ENCODE assay signal across 15 cellular contexts in genomic region chr1:8281843-8282509, GRCh38. TPM values are rescaled to one million over a fixed set of nuclear protein-coding genes. Genes with fewer than 3 reads are reported as not detected.
DNase-seq lines count a peak whose midpoint lies in the region; ATAC-seq and TF ChIP-seq lines count a peak whose summit lies in the region.
"Had no signal": no experiment of that assay in that cellular context is flagged by ENCODE, and none has a peak within 500 bp of the region (broad histone marks: within the 10 kb centered on the region; RNA-seq: fewer than 3 reads in every experiment).

No MANE protein-coding gene starts in this region.

- no peak overlapping the region for H4K8ac ChIP-seq in IMR-90 (ENCODE audit: low read depth in 2 of 2, low read length in 2 of 2)

- no peak overlapping the region for H2AK9ac ChIP-seq in IMR-90 (replicated peaks; ENCODE audit: low read depth, low read length, poor library complexity)

- H3K4me3 ChIP-seq in IMR-90 (ENCODE audit: insufficient read depth, low read depth, low read length): no peak overlapping the region
- H3K4me3 ChIP-seq in left lung: no peak overlapping the region

- no peak overlapping the region for H3K27ac Mint-ChIP-seq in activated T-helper 17 cell treated with anti-CD3 and anti-CD28 coated beads, Interleukin-2, amount 50 U/mL, for 72 hours
- peak overlapping the region; percentile 81 for H3K27ac Mint-ChIP-seq in stimulated activated effector memory CD8-positive, alpha-beta T cell treated with anti-CD3 and anti-CD28 coated beads, Interleukin-12 subunit alpha, Interleukin-12 subunit beta, amount 100 ng/mL, for 72 hours
- H3K27ac Mint-ChIP-seq: activated CD8-positive, alpha-beta T cell treated with anti-CD3 and anti-CD28 coated beads for 36 hours had no signal

- WGBS in IMR-90 (ENCODE audit: extremely low coverage in 2 of 2, insufficient read length in 1 of 2), 2 experiments: 46% methylated on average over 7 of the region's 14 CpGs; no CpG with 5 or more reads in 1 of the 2 experiments

- peaks cover under 1% of the 10 kb centered on the region for H3K9me1 ChIP-seq in IMR-90 (ENCODE audit: insufficient read depth, low read length)

- peaks cover 4% of the 10 kb centered on the region; the same call in 1 of the 2 replicates for H3K4me1 ChIP-seq in IMR-90 (ENCODE audit: control insufficient read depth, insufficient read depth, low read length)
- peaks cover 0 to 15% of the 10 kb centered on the region in 2 donors for H3K4me1 ChIP-seq in left lung

- H3K4me3 Mint-ChIP-seq in activated T-helper 17 cell treated with anti-CD3 and anti-CD28 coated beads, Interleukin-2, amount 50 U/mL, for 72 hours: peak overlapping the region; percentile 57
- H3K4me3 Mint-ChIP-seq in stimulated activated effector memory CD8-positive, alpha-beta T cell treated with anti-CD3 and anti-CD28 coated beads, Interleukin-12 subunit alpha, Interleukin-12 subunit beta, amount 100 ng/mL, for 72 hours: peak overlapping the region; percentile 61
- H3K4me3 Mint-ChIP-seq: activated CD8-positive, alpha-beta T cell treated with anti-CD3 and anti-CD28 coated beads for 36 hours; brain had no signal

- H3K27me3 Mint-ChIP-seq in activated T-helper 17 cell treated with anti-CD3 and anti-CD28 coated beads, Interleukin-2, amount 50 U/mL, for 72 hours: peaks cover 28% of the 10 kb centered on the region

- H2BK5ac ChIP-seq in IMR-90 (ENCODE audit: low read depth, low read length, poor library complexity, severe bottlenecking): no peak overlapping the region

- no peaks in the 10 kb centered on the region for H3K36me3 Mint-ChIP-seq in activated T-helper 17 cell treated with anti-CD3 and anti-CD28 coated beads, Interleukin-2, amount 50 U/mL, for 72 hours (ENCODE audit: low read depth)
- no peaks in the 10 kb centered on the region for H3K36me3 Mint-ChIP-seq in stimulated activated effector memory CD8-positive, alpha-beta T cell treated with anti-CD3 and anti-CD28 coated beads, Interleukin-12 subunit alpha, Interleukin-12 subunit beta, amount 100 ng/mL, for 72 hours
- H3K36me3 Mint-ChIP-seq: brain had no signal

- H3K18ac ChIP-seq in IMR-90 (ENCODE audit: low read depth, low read length): no peak overlapping the region

- ATAC-seq in IMR-90 (ENCODE audit: low read depth): no peak
- no peak for ATAC-seq in activated T-helper 17 cell treated with anti-CD3 and anti-CD28 coated beads, Interleukin-2, amount 50 U/mL, for 72 hours (replicated peaks)
- ATAC-seq in left lung: peak; percentile 67
- ATAC-seq in stimulated activated effector memory CD8-positive, alpha-beta T cell treated with anti-CD3 and anti-CD28 coated beads, Interleukin-12 subunit alpha, Interleukin-12 subunit beta, amount 100 ng/mL, for 72 hours: no peak
- no peak for ATAC-seq in GM19397 (IDR thresholded peaks at IDR 0.05; ENCODE audit: unreplicated experiment)
- ATAC-seq in SK-N-SH treated with all-trans-retinoic acid at 6 μM for 48 hours: no peak
- ATAC-seq: activated CD8-positive, alpha-beta T cell treated with anti-CD3 and anti-CD28 coated beads for 36 hours had no signal

- no peak overlapping the region for H3K23ac ChIP-seq in IMR-90 (ENCODE audit: low read depth, low read length)

- H3K9me3 ChIP-seq in IMR-90 (ENCODE audit: control insufficient read depth, insufficient read depth, low read length) (no peaks in the 10 kb centered on the region), left lung (no peaks in the 10 kb centered on the region)

- H4K5ac ChIP-seq in IMR-90 (ENCODE audit: low read depth, low read length): no peak overlapping the region

- CTCF ChIA-PET in IMR-90 (lab: Yijun Ruan, JAX): no interaction called here

- no peaks in the 10 kb centered on the region for H3K9me3 Mint-ChIP-seq in activated T-helper 17 cell treated with anti-CD3 and anti-CD28 coated beads, Interleukin-2, amount 50 U/mL, for 72 hours
- H3K9me3 Mint-ChIP-seq in stimulated activated effector memory CD8-positive, alpha-beta T cell treated with anti-CD3 and anti-CD28 coated beads, Interleukin-12 subunit alpha, Interleukin-12 subunit beta, amount 100 ng/mL, for 72 hours: no peaks in the 10 kb centered on the region
- H3K9me3 Mint-ChIP-seq: activated CD8-positive, alpha-beta T cell treated with anti-CD3 and anti-CD28 coated beads for 36 hours had no signal

- H3K27ac ChIP-seq in IMR-90 (ENCODE audit: insufficient read depth, low read length) (no peak overlapping the region), left lung (peak overlapping the region; percentile 4 to 60)
- H3K27ac ChIP-seq: C4-2B had no signal

- H2AK5ac ChIP-seq in IMR-90 (ENCODE audit: low read depth, low read length): 0 out of 2 replicates have a peak overlapping the region, but pooled peaks have one; percentile 16

- no TSS peak for BruUV-seq in IMR-90 (replicated peaks; lab: Mats Ljungman, UMichigan)

- no peaks in the 10 kb centered on the region for H3K79me1 ChIP-seq in IMR-90 (ENCODE audit: low read depth in 1 of 2, low read length in 2 of 2)

- peak overlapping the region; percentile 67 for H2AFZ ChIP-seq in IMR-90 (replicated peaks; ENCODE audit: low read length, poor library complexity)

- no peak overlapping the region for H3K9ac ChIP-seq in IMR-90 (ENCODE audit: low read depth, low read length)

- TF ChIP-seq CTCF in IMR-90 (conservative IDR thresholded peaks at IDR 0.05; ENCODE audit: low read depth, low read length): no peak
- TF ChIP-seq CTCF in left lung (IDR thresholded peaks at IDR 0.05): no peak

- peaks cover 7% of the 10 kb centered on the region for H3K4me1 Mint-ChIP-seq in activated T-helper 17 cell treated with anti-CD3 and anti-CD28 coated beads, Interleukin-2, amount 50 U/mL, for 72 hours
- H3K4me1 Mint-ChIP-seq in stimulated activated effector memory CD8-positive, alpha-beta T cell treated with anti-CD3 and anti-CD28 coated beads, Interleukin-12 subunit alpha, Interleukin-12 subunit beta, amount 100 ng/mL, for 72 hours: peaks cover 33% of the 10 kb centered on the region

- H3K27me3 ChIP-seq in IMR-90 (ENCODE audit: control insufficient read depth, insufficient read depth, low read length) (no peaks in the 10 kb centered on the region), left lung (no peaks in the 10 kb centered on the region)

- H3K56ac ChIP-seq in IMR-90 (ENCODE audit: extremely low read depth, insufficient read depth, low read length): no peak overlapping the region

- no peak overlapping the region for H3K4me2 ChIP-seq in IMR-90 (ENCODE audit: low read depth, low read length)

- H2BK120ac ChIP-seq in IMR-90 (ENCODE audit: low read depth, low read length): no peak overlapping the region

- H2BK15ac ChIP-seq in IMR-90 (ENCODE audit: low read depth, low read length): no peak overlapping the region

- no peaks in the 10 kb centered on the region for H4K20me1 ChIP-seq in IMR-90 (ENCODE audit: insufficient read depth, low read length)

- intact Hi-C loops in IMR-90 (cut with micrococcal nuclease): no loop called here
- intact Hi-C loops in left lung (cut with DNase I): no loop called here

- POLR2A ChIA-PET in IMR-90 (lab: Charles Lee; ENCODE audit: unreplicated experiment): no interaction called here

- in situ Hi-C loops in IMR-90 (cut with MboI; ENCODE audit: low sequenced_read_pairs): no loop called here

- dilution Hi-C loops in IMR-90 (cut with HindIII; ENCODE audit: low sequenced_read_pairs, unreplicated experiment): no loop called here

- no peak for TF ChIP-seq POLR2A in IMR-90 (IDR thresholded peaks at IDR 0.05; ENCODE audit: low read depth, low read length)

- no peak overlapping the region for H4K91ac ChIP-seq in IMR-90 (ENCODE audit: insufficient read depth, low read depth, low read length)

- no peak overlapping the region for H3K4ac ChIP-seq in IMR-90 (ENCODE audit: low read depth, low read length)

- TF ChIP-seq RAD21 in IMR-90 (IDR thresholded peaks at IDR 0.05; ENCODE audit: low read length): no peak

- peak; percentile 16 for DNase-seq in IMR-90
- peak in 1 of 2 donors; percentile 49 for DNase-seq in left lung
- no peak for DNase-seq in stimulated activated effector memory CD8-positive, alpha-beta T cell treated with anti-CD3 and anti-CD28 coated beads, Interleukin-12 subunit alpha, Interleukin-12 subunit beta, amount 100 ng/mL, for 72 hours (ENCODE audit: low spot score in 2 of 2)
- no peak for DNase-seq in SIG-M5 (lab: John Stamatoyannopoulos, UW)
- DNase-seq: activated CD8-positive, alpha-beta T cell treated with anti-CD3 and anti-CD28 coated beads for 36 hours; activated gamma-delta T cell; NCI-H524 treated with DMSO at 0.1 percent for 48 hours; RPMI8226; stimulated activated CD8-positive, alpha-beta memory T cell treated with anti-CD3 and anti-CD28 coated beads, Interleukin-4, amount 100 ng/mL, for 48 hours; T1000 had no signal

- no peak overlapping the region for H2BK20ac ChIP-seq in IMR-90 (ENCODE audit: low read depth, low read length)

- no peak overlapping the region for H3K14ac ChIP-seq in IMR-90 (replicated peaks; ENCODE audit: low read depth, low read length)

- H3K36me3 ChIP-seq in IMR-90 (ENCODE audit: control insufficient read depth, insufficient read depth, low read length) (no peaks in the 10 kb centered on the region), left lung (no peaks in the 10 kb centered on the region)

TF ChIP-seq in IMR-90, 13 proteins besides CTCF, POLR2A, EP300 and RAD21 (continues in another document):
- no peak for TF ChIP-seq MAFK (IDR thresholded peaks at IDR 0.05; ENCODE audit: low read depth, low read length)
- no peak for TF ChIP-seq MAZ (IDR thresholded peaks at IDR 0.05; ENCODE audit: borderline replicate concordance, low read depth, low read length)
- TF ChIP-seq NFE2L2 (IDR thresholded peaks at IDR 0.05; ENCODE audit: low read depth, low read length): no peak

TF ChIP-seq in SK-N-SH treated with all-trans-retinoic acid at 6 μM for 48 hours, 23 proteins besides CTCF, POLR2A, EP300 and RAD21 (continues in another document):
- TF ChIP-seq OSR1 (CRISPR knock-in tag; IDR thresholded peaks at IDR 0.05) (no peak), ZNF8 (CRISPR knock-in tag; IDR thresholded peaks at IDR 0.05) (no peak), ZFP30 (CRISPR knock-in tag; IDR thresholded peaks at IDR 0.05) (no peak), TCF4 (CRISPR knock-in tag; IDR thresholded peaks at IDR 0.05; ENCODE audit: borderline replicate concordance) (no peak), BACH2 (CRISPR knock-in tag; IDR thresholded peaks at IDR 0.05; ENCODE audit: borderline replicate concordance) (no peak), ZC3H10 (CRISPR knock-in tag; IDR thresholded peaks at IDR 0.05) (no peak), CSDC2 (CRISPR knock-in tag; IDR thresholded peaks at IDR 0.05) (no peak)

RNA-seq across cellular contexts. Expression of gene SLC45A1, which starts 35.9 kb away (rescaled TPM):
- total RNA-seq in IMR-90 (2012; rRNA removed) (0.72 and 0.83 TPM in 2 replicates), left lung (1 to 10 TPM; 1.4 TPM)
- polyA plus RNA-seq in IMR-90 (2012; rRNA removed): 3.1 and 3.9 TPM in 2 replicates
- 3.4 and 7.6 TPM in 2 replicates for polyA plus RNA-seq in IMR-90 (2012; cell fraction: cytosol; rRNA removed)
- polyA plus RNA-seq in IMR-90 (2012; cell fraction: nucleus; rRNA removed; ENCODE audit: low replicate concordance): 2.9 and 7.4 TPM in 2 replicates
- total RNA-seq in activated T-helper 17 cell treated with anti-CD3 and anti-CD28 coated beads, Interleukin-2, amount 50 U/mL, for 72 hours: under 1 TPM; 0.15 to 0.42 TPM
